Comparison of ENCODE assay signal across 10 cellular contexts in the genomic region with DNA sequence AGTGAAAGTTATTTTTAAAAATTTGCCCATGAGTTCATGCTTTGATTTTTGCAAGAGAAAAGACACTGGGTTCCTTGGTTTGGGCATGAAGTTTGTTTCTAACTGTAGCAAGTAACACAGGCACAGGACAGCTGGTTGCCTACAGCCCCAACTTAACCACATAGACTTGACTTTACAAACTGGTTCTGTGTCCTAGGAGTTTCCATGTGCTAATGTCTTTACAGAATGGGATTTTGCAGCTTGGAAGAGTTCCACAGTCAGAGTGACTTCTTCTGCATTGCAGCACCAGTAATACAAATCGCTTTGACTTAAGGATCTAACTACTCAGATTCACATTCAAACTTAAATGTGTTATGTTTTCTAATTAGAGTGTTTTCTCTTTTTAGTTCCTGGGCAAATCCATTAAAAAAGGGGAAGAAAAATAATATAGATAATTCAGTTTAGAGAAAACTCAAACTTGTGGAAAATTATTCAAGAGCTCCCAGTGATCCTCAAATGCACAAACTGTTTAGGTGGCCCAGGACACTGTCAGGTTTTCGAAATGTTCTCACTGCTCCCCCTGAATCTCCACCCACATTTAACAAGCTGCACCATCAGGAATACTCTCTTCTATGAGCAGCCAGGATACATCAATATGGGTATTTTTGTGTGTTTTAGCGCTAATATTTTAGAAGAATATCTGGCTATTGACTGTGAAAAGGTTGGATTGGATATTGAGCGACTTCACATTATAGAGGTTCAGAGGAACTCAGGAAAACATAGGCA. TPM values are rescaled to one million over a fixed set of nuclear protein-coding genes. Genes with fewer than 3 reads are reported as not detected.
DNase-seq lines count a peak whose midpoint lies in the region; ATAC-seq and TF ChIP-seq lines count a peak whose summit lies in the region.
"Had no signal": no experiment of that assay in that cellular context is flagged by ENCODE, and none has a peak within 500 bp of the region (broad histone marks: within the 10 kb centered on the region; RNA-seq: fewer than 3 reads in every experiment).

No MANE protein-coding gene starts in this region.

- H3K4me3 ChIP-seq in heart left ventricle (peak overlapping the region in 7 of 12 donors; percentile 59 to 98 (median 74)), esophagus squamous epithelium (peak overlapping the region in 1 of 4 donors; percentile 63), transverse colon (peak overlapping the region in 1 of 4 donors; percentile 88)

- in situ Hi-C loops in transverse colon (cut with MboI; ENCODE audit: low pct_ligation_motif_present in 1 of 4, low pct_unique_long_range_greater_than_20kb in 1 of 4, low sequenced_read_pairs in 3 of 4) = loop anchor here in 1 of 4 donors (25.0 kb wide), 1 partner anchor 1281 kb away; the partner anchor contains the start of gene ABT1

- intact Hi-C loops in heart left ventricle (cut with DNase I) = loop anchor here in 1 of 10 donors (10.0 kb wide), 1 partner anchor 1273 kb away; the partner anchor contains the start of gene ABT1
- intact Hi-C loops in Right ventricle myocardium inferior (cut with DNase I) = loop anchor here (5.0 kb wide), 2 partner anchors 34 to 46 kb away; a partner anchor contains a TSS
- intact Hi-C loops in esophagus squamous epithelium (cut with DNase I) = no loop called here
- intact Hi-C loops in transverse colon (cut with DNase I; ENCODE audit: low total_unique reads) = no loop called here

- H3K27me3 ChIP-seq in heart left ventricle = peaks cover 0 to 66% (median 33%) of the 10 kb centered on the region in 9 donors
- peaks cover 0 to 75% (median 0%) of the 10 kb centered on the region in 4 donors for H3K27me3 ChIP-seq in esophagus squamous epithelium
- peaks cover 48% of the 10 kb centered on the region for H3K27me3 ChIP-seq in transverse colon

- H3K4me1 ChIP-seq in heart left ventricle = peaks cover 6 to 60% (median 24%) of the 10 kb centered on the region in 12 donors
- peaks cover 12 to 54% (median 16%) of the 10 kb centered on the region in 3 donors for H3K4me1 ChIP-seq in esophagus squamous epithelium
- H3K4me1 ChIP-seq in transverse colon = peaks cover 7 to 48% (median 28%) of the 10 kb centered on the region in 4 donors

- H3K36me3 ChIP-seq in heart left ventricle (no peaks in the 10 kb centered on the region), esophagus squamous epithelium (no peaks in the 10 kb centered on the region), transverse colon (no peaks in the 10 kb centered on the region)

- TF ChIP-seq CTCF in heart left ventricle (IDR thresholded peaks at IDR 0.05) (no peak), esophagus squamous epithelium (IDR thresholded peaks at IDR 0.05) (no peak), transverse colon (IDR thresholded peaks at IDR 0.05) (no peak)

- H3K9me3 ChIP-seq in heart left ventricle (no peaks in the 10 kb centered on the region), esophagus squamous epithelium (no peaks in the 10 kb centered on the region), transverse colon (no peaks in the 10 kb centered on the region)

- H3K27ac ChIP-seq in heart left ventricle = peak overlapping the region in 1 of 12 donors; percentile 85
- peak overlapping the region in 3 of 4 donors; percentile 85 to 87 (median 85) for H3K27ac ChIP-seq in esophagus squamous epithelium
- peak overlapping the region in 3 of 4 donors; percentile 80 to 90 (median 81) for H3K27ac ChIP-seq in transverse colon

- ATAC-seq in heart left ventricle (no peak), Right ventricle myocardium inferior (no peak)

- TF ChIP-seq EP300 in transverse colon (IDR thresholded peaks at IDR 0.05; ENCODE audit: low read depth) = no peak

- TF ChIP-seq POLR2A in heart left ventricle (IDR thresholded peaks at IDR 0.05) (no peak), esophagus squamous epithelium (IDR thresholded peaks at IDR 0.05) (no peak), transverse colon (IDR thresholded peaks at IDR 0.05) (no peak)

- WGBS in heart left ventricle, 4 donors = 89 to 91% (median 91%) methylated on average over 4 of the region's 4 CpGs
- 89 to 96% methylated on average over 4 of the region's 4 CpGs for WGBS in esophagus squamous epithelium, 2 donors
- 93 to 95% methylated on average over 4 of the region's 4 CpGs for WGBS in transverse colon (ENCODE audit: low coverage in 1 of 2), 2 donors

- DNase-seq in heart left ventricle (no peak), Right ventricle myocardium inferior (ENCODE audit: missing footprints) (no peak), RPMI7951 (ENCODE audit: low read depth) (peak; percentile 71), esophagus squamous epithelium (lab: John Stamatoyannopoulos, UW) (no peak), transverse colon (no peak), NCI-H1048 (lab: John Stamatoyannopoulos, UW) (no peak), NK-92 (lab: John Stamatoyannopoulos, UW; ENCODE audit: unreplicated experiment) (no peak), LoVo (ENCODE audit: low spot score) (no peak)

RNA-seq across cellular contexts. Expression of gene OR2B2, which starts 44.1 kb away (rescaled TPM):
- total RNA-seq in heart left ventricle (not detected), Right ventricle myocardium inferior (not detected), esophagus squamous epithelium (not detected), transverse colon (not detected)
- polyA plus RNA-seq in heart left ventricle = not detected
- total RNA-seq in RPMI7951 (2014; rRNA removed; shearing (Covaris generic)) = not detected in 2 replicates
- total RNA-seq: left cardiac atrium, subcutaneous adipose tissue had no signal
